ENCODE assay signal across 8 cellular contexts in the genomic region with DNA sequence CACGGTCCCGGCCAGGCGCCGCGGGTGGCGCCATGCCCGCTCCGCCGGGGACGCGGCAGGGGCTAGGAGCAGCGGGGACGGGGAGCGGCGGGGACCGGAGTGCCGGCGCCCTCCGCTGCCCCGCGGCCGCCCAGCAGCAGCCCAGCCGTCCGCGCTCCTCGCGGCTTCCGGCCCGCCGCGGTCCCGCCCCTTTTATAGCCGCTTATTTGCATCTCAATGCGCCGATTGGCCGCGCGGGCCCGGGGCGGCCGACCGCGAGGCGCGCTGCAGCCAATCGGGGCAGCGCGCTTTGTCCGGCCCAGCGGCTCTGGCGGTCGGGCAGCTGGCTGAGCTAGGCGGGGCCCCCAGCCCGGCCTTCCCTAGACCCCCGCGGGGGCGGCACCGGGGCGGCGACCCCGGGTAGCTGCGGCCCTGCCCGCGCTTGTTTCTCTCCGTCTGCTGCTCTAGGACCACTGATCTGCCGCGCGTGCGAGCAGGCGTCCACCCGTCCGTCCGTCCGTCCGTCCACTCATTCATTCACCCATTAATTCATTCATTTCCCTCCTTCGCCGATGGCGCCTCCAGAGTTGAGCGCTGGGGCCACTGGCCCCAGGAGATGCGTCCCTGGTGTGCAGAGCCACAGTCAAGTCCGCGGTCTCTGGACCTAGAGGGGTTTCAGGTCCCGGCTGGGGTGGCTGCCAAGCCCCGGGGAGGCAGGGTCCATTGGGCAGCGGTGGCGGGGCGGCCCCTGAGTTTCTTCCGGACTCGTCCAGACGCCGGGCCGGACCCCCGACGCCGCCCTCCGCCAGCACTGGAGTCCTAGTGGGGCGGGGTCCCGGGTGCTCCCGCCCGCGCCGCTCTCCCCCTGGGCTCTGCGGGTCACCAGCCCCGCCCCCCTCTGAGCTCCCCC. TPM values are rescaled to one million over a fixed set of nuclear protein-coding genes. Genes with fewer than 3 reads are reported as not detected.
DNase-seq lines count a peak whose midpoint lies in the region; ATAC-seq and TF ChIP-seq lines count a peak whose summit lies in the region.

Gene HES6, minus strand, starts transcription at position 167 of the 889 bp plus-strand sequence. Its CDS starts 133 bp downstream, at position 34.

- peak in 1 of 2 donors; percentile 54 for TF ChIP-seq EP300 in tibial nerve (IDR thresholded peaks at IDR 0.05)

- no peaks in the 10 kb centered on the region for H3K9me3 Mint-ChIP-seq in activated naive CD8-positive, alpha-beta T cell treated with anti-CD3 and anti-CD28 coated beads for 36 hours

- peak; percentile 84 to 95 for TF ChIP-seq POLR2A in heart left ventricle (IDR thresholded peaks at IDR 0.05)
- TF ChIP-seq POLR2A in tibial nerve (IDR thresholded peaks at IDR 0.05) = peak; percentile 67 to 91

- H3K27me3 ChIP-seq in heart left ventricle = peaks cover 0 to 34% (median 7%) of the 10 kb centered on the region in 9 donors
- peaks cover 0 to 19% of the 10 kb centered on the region in 2 donors for H3K27me3 ChIP-seq in tibial nerve

- H3K9me3 ChIP-seq in heart left ventricle (no peaks in the 10 kb centered on the region), tibial nerve (no peaks in the 10 kb centered on the region)

- no peak within 1 kb of the TSS for H3K27ac Mint-ChIP-seq in activated naive CD8-positive, alpha-beta T cell treated with anti-CD3 and anti-CD28 coated beads for 36 hours

- peak; percentile 84 for ATAC-seq in HG02571 (IDR thresholded peaks at IDR 0.05; ENCODE audit: unreplicated experiment)
- ATAC-seq in SK-N-SH treated with all-trans-retinoic acid at 6 μM for 48 hours = peak; percentile 94
- ATAC-seq in heart left ventricle = peak; percentile 59 to 93 (median 90)

- WGBS in heart left ventricle, 4 donors = 1 to 5% (median 1%) methylated on average over 54 to 104 of the region's 104 CpGs
- WGBS in tibial nerve, 2 donors = 2% methylated on average over 46 of the region's 104 CpGs

- H3K27me3 Mint-ChIP-seq in activated naive CD8-positive, alpha-beta T cell treated with anti-CD3 and anti-CD28 coated beads for 36 hours = peaks cover 39% of the 10 kb centered on the region

- H3K36me3 ChIP-seq in heart left ventricle = peaks cover 0 to 16% (median 6%) of the 10 kb centered on the region in 9 donors
- H3K36me3 ChIP-seq in tibial nerve = peaks cover 0 to 9% (median 0%) of the 10 kb centered on the region in 3 donors

- TF ChIP-seq CTCF in GM10248 (IDR thresholded peaks at IDR 0.05; ENCODE audit: control extremely low read depth, extremely low read depth, low read depth, missing control alignments) (no peak), heart left ventricle (IDR thresholded peaks at IDR 0.05) (peak in 1 of 12 donors; percentile 29), tibial nerve (IDR thresholded peaks at IDR 0.05) (peak in 2 of 5 experiments; percentile 46 to 59)

- H3K4me1 ChIP-seq in heart left ventricle (peaks cover 0 to 39% (median 19%) of the 10 kb centered on the region in 12 donors), tibial nerve (peaks cover 0 to 43% (median 23%) of the 10 kb centered on the region in 4 donors)

- H3K4me3 ChIP-seq in heart left ventricle = peak within 1 kb of the TSS; percentile 34 to 84 (median 64)
- peak within 1 kb of the TSS; percentile 49 to 87 (median 66) for H3K4me3 ChIP-seq in tibial nerve

- POLR2A ChIA-PET in GM10248 (lab: Yijun Ruan, JAX) = no interaction called here

- H3K4me1 Mint-ChIP-seq in activated naive CD8-positive, alpha-beta T cell treated with anti-CD3 and anti-CD28 coated beads for 36 hours = peaks cover 2% of the 10 kb centered on the region

- intact Hi-C loops in heart left ventricle (cut with DNase I) = loop anchor here in 2 of 10 donors (5.0 kb wide), 1 partner anchor 38 kb away; the partner anchor contains the start of gene ILKAP (in 2 of the 2)
- intact Hi-C loops in posterior cingulate gyrus (cut with DNase I) = loop anchor here (2.0 kb wide), 1 partner anchor 37 kb away; the partner anchor contains the start of gene ILKAP

- peak within 1 kb of the TSS; percentile 73 for H3K4me3 Mint-ChIP-seq in activated naive CD8-positive, alpha-beta T cell treated with anti-CD3 and anti-CD28 coated beads for 36 hours

- peak; percentile 93 for DNase-seq in GM10248 (ENCODE audit: extremely low spot score)
- peak; percentile 85 for DNase-seq in NCI-H1092 (lab: John Stamatoyannopoulos, UW)
- DNase-seq in activated naive CD8-positive, alpha-beta T cell treated with anti-CD3 and anti-CD28 coated beads for 36 hours = peak; percentile 85
- peak; percentile 90 to 94 (median 91) for DNase-seq in heart left ventricle
- peak; percentile 75 to 98 (median 88) for DNase-seq in posterior cingulate gyrus
- DNase-seq in tibial nerve (ENCODE audit: low spot score in 2 of 2) = peak; percentile 71 to 73

- CTCF ChIA-PET in GM10248 (lab: Yijun Ruan, JAX) = interaction anchor here (1.0 to 1.5 kb wide), 4 partner anchors 10 to 26 kb away, joined by 3 read pairs; no protein-coding TSS in a partner anchor

- H3K27ac ChIP-seq in heart left ventricle (peak within 1 kb of the TSS in 3 of 12 donors; percentile 30 to 75 (median 44)), tibial nerve (peak within 1 kb of the TSS in 1 of 4 donors; percentile 61)

- H3K36me3 Mint-ChIP-seq in activated naive CD8-positive, alpha-beta T cell treated with anti-CD3 and anti-CD28 coated beads for 36 hours = peaks cover 2% of the 10 kb centered on the region

TF ChIP-seq in SK-N-SH treated with all-trans-retinoic acid at 6 μM for 48 hours, 23 proteins besides CTCF, POLR2A, EP300 and RAD21:
- TF ChIP-seq CSDC2 (CRISPR knock-in tag; IDR thresholded peaks at IDR 0.05) = no peak
- TF ChIP-seq, protein P1, sequence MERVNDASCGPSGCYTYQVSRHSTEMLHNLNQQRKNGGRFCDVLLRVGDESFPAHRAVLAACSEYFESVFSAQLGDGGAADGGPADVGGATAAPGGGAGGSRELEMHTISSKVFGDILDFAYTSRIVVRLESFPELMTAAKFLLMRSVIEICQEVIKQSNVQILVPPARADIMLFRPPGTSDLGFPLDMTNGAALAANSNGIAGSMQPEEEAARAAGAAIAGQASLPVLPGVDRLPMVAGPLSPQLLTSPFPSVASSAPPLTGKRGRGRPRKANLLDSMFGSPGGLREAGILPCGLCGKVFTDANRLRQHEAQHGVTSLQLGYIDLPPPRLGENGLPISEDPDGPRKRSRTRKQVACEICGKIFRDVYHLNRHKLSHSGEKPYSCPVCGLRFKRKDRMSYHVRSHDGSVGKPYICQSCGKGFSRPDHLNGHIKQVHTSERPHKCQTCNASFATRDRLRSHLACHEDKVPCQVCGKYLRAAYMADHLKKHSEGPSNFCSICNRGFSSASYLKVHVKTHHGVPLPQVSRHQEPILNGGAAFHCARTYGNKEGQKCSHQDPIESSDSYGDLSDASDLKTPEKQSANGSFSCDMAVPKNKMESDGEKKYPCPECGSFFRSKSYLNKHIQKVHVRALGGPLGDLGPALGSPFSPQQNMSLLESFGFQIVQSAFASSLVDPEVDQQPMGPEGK (CRISPR knock-in tag; IDR thresholded peaks at IDR 0.05; ENCODE audit: borderline replicate concordance) = no peak
- TF ChIP-seq ESRRG (CRISPR knock-in tag; IDR thresholded peaks at IDR 0.05) = no peak
- TF ChIP-seq, protein P2, sequence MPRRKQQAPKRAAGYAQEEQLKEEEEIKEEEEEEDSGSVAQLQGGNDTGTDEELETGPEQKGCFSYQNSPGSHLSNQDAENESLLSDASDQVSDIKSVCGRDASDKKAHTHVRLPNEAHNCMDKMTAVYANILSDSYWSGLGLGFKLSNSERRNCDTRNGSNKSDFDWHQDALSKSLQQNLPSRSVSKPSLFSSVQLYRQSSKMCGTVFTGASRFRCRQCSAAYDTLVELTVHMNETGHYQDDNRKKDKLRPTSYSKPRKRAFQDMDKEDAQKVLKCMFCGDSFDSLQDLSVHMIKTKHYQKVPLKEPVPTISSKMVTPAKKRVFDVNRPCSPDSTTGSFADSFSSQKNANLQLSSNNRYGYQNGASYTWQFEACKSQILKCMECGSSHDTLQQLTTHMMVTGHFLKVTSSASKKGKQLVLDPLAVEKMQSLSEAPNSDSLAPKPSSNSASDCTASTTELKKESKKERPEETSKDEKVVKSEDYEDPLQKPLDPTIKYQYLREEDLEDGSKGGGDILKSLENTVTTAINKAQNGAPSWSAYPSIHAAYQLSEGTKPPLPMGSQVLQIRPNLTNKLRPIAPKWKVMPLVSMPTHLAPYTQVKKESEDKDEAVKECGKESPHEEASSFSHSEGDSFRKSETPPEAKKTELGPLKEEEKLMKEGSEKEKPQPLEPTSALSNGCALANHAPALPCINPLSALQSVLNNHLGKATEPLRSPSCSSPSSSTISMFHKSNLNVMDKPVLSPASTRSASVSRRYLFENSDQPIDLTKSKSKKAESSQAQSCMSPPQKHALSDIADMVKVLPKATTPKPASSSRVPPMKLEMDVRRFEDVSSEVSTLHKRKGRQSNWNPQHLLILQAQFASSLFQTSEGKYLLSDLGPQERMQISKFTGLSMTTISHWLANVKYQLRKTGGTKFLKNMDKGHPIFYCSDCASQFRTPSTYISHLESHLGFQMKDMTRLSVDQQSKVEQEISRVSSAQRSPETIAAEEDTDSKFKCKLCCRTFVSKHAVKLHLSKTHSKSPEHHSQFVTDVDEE (CRISPR knock-in tag; IDR thresholded peaks at IDR 0.05) = no peak
- TF ChIP-seq PPARA (CRISPR knock-in tag; IDR thresholded peaks at IDR 0.05; ENCODE audit: borderline replicate concordance) = no peak
TF ChIP-seq in SK-N-SH treated with all-trans-retinoic acid at 6 μM for 48 hours: peak in this region for 0.

RNA-seq across cellular contexts. Expression of gene HES6, which starts in this region (rescaled TPM):
- total RNA-seq in activated naive CD8-positive, alpha-beta T cell treated with anti-CD3 and anti-CD28 coated beads for 36 hours = 1 to 10 TPM; 3.5 to 4.0 TPM
- total RNA-seq in heart left ventricle (1 to 10 TPM in 8 of 9 donors, under 1 TPM in 1; 0.45 to 5.9 (median 2.5) TPM), tibial nerve (10 to 100 TPM in 2 of 4 donors, 1 to 10 TPM in 2; 4.4 to 18.6 (median 12.4) TPM)
- polyA plus RNA-seq in heart left ventricle = 1 to 10 TPM; 3.7 to 9.1 TPM
